11 cellular contexts compared by ENCODE assay signal in genomic region chr3:124860599-124860998, GRCh38. TPM values are rescaled to one million over a fixed set of nuclear protein-coding genes. Genes with fewer than 3 reads are reported as not detected.
DNase-seq lines count a peak whose midpoint lies in the region; ATAC-seq and TF ChIP-seq lines count a peak whose summit lies in the region.
"Had no signal": no experiment of that assay in that cellular context is flagged by ENCODE, and none has a peak within 500 bp of the region (broad histone marks: within the 10 kb centered on the region; RNA-seq: fewer than 3 reads in every experiment).

No MANE protein-coding gene starts in this region.

- peak overlapping the region; percentile 56 for H2BK5ac ChIP-seq in trophoblast cell (ENCODE audit: low read depth, low read length, poor library complexity)

- TF ChIP-seq RAD21 in SK-N-SH (IDR thresholded peaks at IDR 0.05; ENCODE audit: low read length) = no peak

- CTCF ChIA-PET in SK-N-SH (lab: Yijun Ruan, JAX) (no interaction called here), Caco-2 (lab: Charles Lee) (no interaction called here)

- H3K36me3 ChIP-seq in BE2C = 0 out of 2 replicates have a peak, but pooled peaks cover 3% of the 10 kb centered on the region
- H3K36me3 ChIP-seq in SK-N-SH (replicated peaks in 1 of 2; ENCODE audit: control insufficient read depth in 1 of 2, insufficient read depth in 2 of 2, low read length in 1 of 2) = peaks cover 25 to 27% of the 10 kb centered on the region in 2 experiments
- H3K36me3 ChIP-seq in trophoblast cell (ENCODE audit: control insufficient read depth in 1 of 2, insufficient read depth in 2 of 2, low read length in 2 of 2) = peaks cover 15 to 21% of the 10 kb centered on the region in 2 experiments
- H3K36me3 ChIP-seq in Caco-2 (ENCODE audit: control insufficient read depth, insufficient read depth, low read length) = no peaks in the 10 kb centered on the region

- H3K4me1 Mint-ChIP-seq in activated naive CD8-positive, alpha-beta T cell treated with anti-CD3 and anti-CD28 coated beads, Interleukin-2, amount 50 U/mL, for 24 hours = no peaks in the 10 kb centered on the region
- H3K4me1 Mint-ChIP-seq in Caco-2 (ENCODE audit: low read depth, unreplicated experiment) = no peaks in the 10 kb centered on the region
- H3K4me1 Mint-ChIP-seq: activated naive CD4-positive, alpha-beta T cell treated with anti-CD3 and anti-CD28 coated beads, Interleukin-2, amount 10 ng/mL, durations not matched to agents 7 days and 5 days had no signal

- H3K4me2 ChIP-seq in SK-N-SH (no peak overlapping the region; the same call in none of the 2 replicates), trophoblast cell (ENCODE audit: low read length) (peak overlapping the region; percentile 12)

- 19% methylated on average over 1 of the region's 1 CpG for WGBS in SK-N-SH (ENCODE audit: low lambda C conversion rate)
- WGBS in trophoblast cell (ENCODE audit: extremely low coverage, insufficient coverage, insufficient read length) = no CpG with 5 or more reads among the region's 1 CpG

- H3K4me3 ChIP-seq in BE2C (ENCODE audit: low read depth, low read length) (no peak overlapping the region), SK-N-SH (ENCODE audit: low read depth in 2 of 2, low read length in 1 of 2) (no peak overlapping the region), trophoblast cell (ENCODE audit: low read depth, low read length) (no peak overlapping the region), Caco-2 (ENCODE audit: low read depth, low read length) (no peak overlapping the region)

- H2AFZ ChIP-seq in SK-N-SH (ENCODE audit: low read depth) (no peak overlapping the region), trophoblast cell (ENCODE audit: insufficient read depth, low read length, poor library complexity) (no peak overlapping the region)

- no peak overlapping the region for H3K4ac ChIP-seq in trophoblast cell (ENCODE audit: low read depth, low read length)

- no peak for ATAC-seq in activated naive CD8-positive, alpha-beta T cell treated with anti-CD3 and anti-CD28 coated beads, Interleukin-2, amount 50 U/mL, for 24 hours
- no peak for ATAC-seq in GM21423 (IDR thresholded peaks at IDR 0.05; ENCODE audit: unreplicated experiment)

- H3K9me3 ChIP-seq in BE2C = no peaks in the 10 kb centered on the region
- no peaks in the 10 kb centered on the region; the same call in 1 of the 2 replicates for H3K9me3 ChIP-seq in SK-N-SH
- no peaks in the 10 kb centered on the region for H3K9me3 ChIP-seq in trophoblast cell (ENCODE audit: insufficient read depth, low read depth, low read length)
- no peaks in the 10 kb centered on the region for H3K9me3 ChIP-seq in Caco-2

- no peak overlapping the region for H4K12ac ChIP-seq in trophoblast cell (ENCODE audit: low read depth, low read length)

- TF ChIP-seq CTCF in BE2C (IDR thresholded peaks at IDR 0.05; ENCODE audit: low read depth, low read length) (no peak), SK-N-SH (IDR thresholded peaks at IDR 0.05) (no peak), Caco-2 (IDR thresholded peaks at IDR 0.05; ENCODE audit: insufficient read depth in 1 of 2, low read depth in 1 of 2, low read length in 1 of 2, severe bottlenecking in 1 of 2, unreplicated experiment in 1 of 2) (no peak)

- H3K9me2 ChIP-seq in SK-N-SH = no peaks in the 10 kb centered on the region

- TF ChIP-seq EP300 in SK-N-SH (IDR thresholded peaks at IDR 0.05; ENCODE audit: borderline replicate concordance in 1 of 2, low read depth in 1 of 2, low read length in 1 of 2) = peak; percentile 70 to 98

- no peak overlapping the region for H2AK5ac ChIP-seq in trophoblast cell (ENCODE audit: low read length)

- no peak overlapping the region for H3K23ac ChIP-seq in trophoblast cell (ENCODE audit: low read length)

- no peak overlapping the region for H2BK12ac ChIP-seq in trophoblast cell (ENCODE audit: low read length)

- no peaks in the 10 kb centered on the region for H3K36me3 Mint-ChIP-seq in activated naive CD8-positive, alpha-beta T cell treated with anti-CD3 and anti-CD28 coated beads, Interleukin-2, amount 50 U/mL, for 24 hours (ENCODE audit: low read depth)
- peaks cover 16% of the 10 kb centered on the region for H3K36me3 Mint-ChIP-seq in Caco-2 (ENCODE audit: insufficient read depth, unreplicated experiment)
- H3K36me3 Mint-ChIP-seq: activated naive CD4-positive, alpha-beta T cell treated with anti-CD3 and anti-CD28 coated beads, Interleukin-2, amount 10 ng/mL, durations not matched to agents 7 days and 5 days had no signal

- DNase-seq in BE2C (peak; percentile 25), SK-N-SH (no peak), foreskin melanocyte (peak; percentile 81), trophoblast cell (peak in 1 of 2 donors; percentile 33), Caco-2 (no peak)
- DNase-seq in activated naive CD8-positive, alpha-beta T cell treated with anti-CD3 and anti-CD28 coated beads, Interleukin-2, amount 50 U/mL, for 24 hours = no peak
- DNase-seq in activated CD8-positive, alpha-beta memory T cell treated with anti-CD3 and anti-CD28 coated beads, Interleukin-2, amount 50 U/mL, for 48 hours = no peak
- DNase-seq: activated naive CD4-positive, alpha-beta T cell treated with anti-CD3 and anti-CD28 coated beads, Interleukin-2, amount 10 ng/mL, durations not matched to agents 7 days and 5 days; NCI-H69 had no signal

- H3K4me1 ChIP-seq in BE2C (0 out of 2 replicates have a peak, but pooled peaks cover 2% of the 10 kb centered on the region), SK-N-SH (ENCODE audit: control insufficient read depth in 1 of 2, insufficient read depth in 2 of 2, low read depth in 1 of 2, low read length in 1 of 2) (peaks cover 20 to 23% of the 10 kb centered on the region in 2 experiments; a peak in 3 of 4 replicates), trophoblast cell (ENCODE audit: control insufficient read depth in 1 of 2, insufficient read depth in 2 of 2, low read length in 2 of 2) (peaks cover 7 to 16% of the 10 kb centered on the region in 2 experiments), Caco-2 (no peaks in the 10 kb centered on the region)

- H3K79me2 ChIP-seq in SK-N-SH (ENCODE audit: insufficient read depth) (peaks cover 75% of the 10 kb centered on the region), trophoblast cell (ENCODE audit: control insufficient read depth, insufficient read depth, low read length, poor library complexity) (peaks cover 2% of the 10 kb centered on the region)

- peak overlapping the region; percentile 49 for H3K18ac ChIP-seq in trophoblast cell (ENCODE audit: low read length)

- no peaks in the 10 kb centered on the region for H4K20me1 ChIP-seq in SK-N-SH (ENCODE audit: insufficient read depth)

- H3K27me3 ChIP-seq in BE2C (no peaks in the 10 kb centered on the region), SK-N-SH (ENCODE audit: insufficient read depth) (no peaks in the 10 kb centered on the region), trophoblast cell (ENCODE audit: insufficient read depth, low read length) (no peaks in the 10 kb centered on the region), Caco-2 (replicated peaks; ENCODE audit: control insufficient read depth, insufficient read depth, low read length) (no peaks in the 10 kb centered on the region)

- H3K27me3 Mint-ChIP-seq in activated naive CD8-positive, alpha-beta T cell treated with anti-CD3 and anti-CD28 coated beads, Interleukin-2, amount 50 U/mL, for 24 hours = peaks cover 7% of the 10 kb centered on the region
- no peaks in the 10 kb centered on the region for H3K27me3 Mint-ChIP-seq in Caco-2 (ENCODE audit: insufficient read depth, unreplicated experiment)

- H3K9ac ChIP-seq in SK-N-SH (peak overlapping the region; percentile 37; the same call in 1 of the 2 replicates), trophoblast cell (ENCODE audit: low read length) (no peak overlapping the region)

- peaks cover 28% of the 10 kb centered on the region for H3F3A ChIP-seq in SK-N-SH (replicated peaks; ENCODE audit: insufficient read depth)

- no TSS peak for BruUV-seq in Caco-2 (replicated peaks; lab: Mats Ljungman, UMichigan)

- intact Hi-C loops in Caco-2 (cut with micrococcal nuclease; ENCODE audit: unreplicated experiment) = no loop called here

- H3K27ac ChIP-seq in SK-N-SH (ENCODE audit: low read depth in 2 of 2, low read length in 1 of 2) (peak overlapping the region; percentile 71 to 92), trophoblast cell (ENCODE audit: low read depth, low read length) (peak overlapping the region; percentile 55)

- POLR2A ChIA-PET in SK-N-SH (lab: Yijun Ruan, JAX) = no interaction called here
- POLR2A ChIA-PET in Caco-2 (lab: Charles Lee) = no interaction called here

- H4K91ac ChIP-seq in trophoblast cell (ENCODE audit: low read depth, low read length) = no peak overlapping the region

- no peak overlapping the region for H3K4me3 Mint-ChIP-seq in activated naive CD8-positive, alpha-beta T cell treated with anti-CD3 and anti-CD28 coated beads, Interleukin-2, amount 50 U/mL, for 24 hours
- H3K4me3 Mint-ChIP-seq in Caco-2 (ENCODE audit: unreplicated experiment) = no peak overlapping the region
- H3K4me3 Mint-ChIP-seq: activated naive CD4-positive, alpha-beta T cell treated with anti-CD3 and anti-CD28 coated beads, Interleukin-2, amount 10 ng/mL, durations not matched to agents 7 days and 5 days; stimulated activated naive CD8-positive, alpha-beta T cell treated with anti-CD3 and anti-CD28 coated beads, Interleukin-15, Interleukin-2, amounts not matched to agents 100 ng/mL and 50 ng/mL, for 24 hours had no signal

- no peak overlapping the region for H4K8ac ChIP-seq in trophoblast cell (ENCODE audit: low read depth, low read length)

- no peak overlapping the region for H3K27ac Mint-ChIP-seq in activated naive CD8-positive, alpha-beta T cell treated with anti-CD3 and anti-CD28 coated beads, Interleukin-2, amount 50 U/mL, for 24 hours
- no peak overlapping the region for H3K27ac Mint-ChIP-seq in Caco-2 (ENCODE audit: unreplicated experiment)
- H3K27ac Mint-ChIP-seq: activated naive CD4-positive, alpha-beta T cell treated with anti-CD3 and anti-CD28 coated beads, Interleukin-2, amount 10 ng/mL, durations not matched to agents 7 days and 5 days; stimulated activated naive CD8-positive, alpha-beta T cell treated with anti-CD3 and anti-CD28 coated beads, Interleukin-15, Interleukin-2, amounts not matched to agents 100 ng/mL and 50 ng/mL, for 24 hours had no signal

- peaks cover 5% of the 10 kb centered on the region for H3K79me1 ChIP-seq in trophoblast cell (ENCODE audit: low read length)

- no peak overlapping the region for H3K14ac ChIP-seq in trophoblast cell (ENCODE audit: low read length)

- no peaks in the 10 kb centered on the region for H3K9me3 Mint-ChIP-seq in activated naive CD8-positive, alpha-beta T cell treated with anti-CD3 and anti-CD28 coated beads, Interleukin-2, amount 50 U/mL, for 24 hours
- no peaks in the 10 kb centered on the region for H3K9me3 Mint-ChIP-seq in Caco-2 (ENCODE audit: unreplicated experiment)
- H3K9me3 Mint-ChIP-seq: activated naive CD4-positive, alpha-beta T cell treated with anti-CD3 and anti-CD28 coated beads, Interleukin-2, amount 10 ng/mL, durations not matched to agents 7 days and 5 days; stimulated activated naive CD8-positive, alpha-beta T cell treated with anti-CD3 and anti-CD28 coated beads, Interleukin-15, Interleukin-2, amounts not matched to agents 100 ng/mL and 50 ng/mL, for 24 hours had no signal

- no peak overlapping the region for H2BK120ac ChIP-seq in trophoblast cell (ENCODE audit: insufficient read depth, low read length, poor library complexity)

RNA-seq across cellular contexts. Expression of gene ITGB5, which starts 26.6 kb away (rescaled TPM):
- 164 TPM for polyA plus RNA-seq in BE2C (2012; ENCODE audit: insufficient read depth, insufficient read length, low read depth)
- 328 and 481 TPM in 2 replicates for polyA plus RNA-seq in SK-N-SH (2012; rRNA removed)
- polyA plus RNA-seq in SK-N-SH (2012; cell fraction: cytosol; rRNA removed) = 217 and 321 TPM in 2 replicates
- 338 and 344 TPM in 2 replicates for polyA plus RNA-seq in SK-N-SH (2012; cell fraction: nucleus; rRNA removed)
- 121 and 127 TPM in 2 replicates for polyA plus RNA-seq in trophoblast cell (2013)
- 123 and 132 TPM in 2 replicates for total RNA-seq in Caco-2 (2022)

Comparison
In these comparisons a context has a peak if more than half of its experiments do, and no peak if none do; other contexts are left out.
1. DNase-seq: peak in BE2C (single experiment) and foreskin melanocyte (single experiment); none in SK-N-SH (single experiment), activated naive CD8-positive, alpha-beta T cell treated with anti-CD3 and anti-CD28 coated beads, Interleukin-2, amount 50 U/mL, for 24 hours (single experiment), activated CD8-positive, alpha-beta memory T cell treated with anti-CD3 and anti-CD28 coated beads, Interleukin-2, amount 50 U/mL, for 48 hours (single experiment) and Caco-2 (0 of 2).